In the genomic region with DNA sequence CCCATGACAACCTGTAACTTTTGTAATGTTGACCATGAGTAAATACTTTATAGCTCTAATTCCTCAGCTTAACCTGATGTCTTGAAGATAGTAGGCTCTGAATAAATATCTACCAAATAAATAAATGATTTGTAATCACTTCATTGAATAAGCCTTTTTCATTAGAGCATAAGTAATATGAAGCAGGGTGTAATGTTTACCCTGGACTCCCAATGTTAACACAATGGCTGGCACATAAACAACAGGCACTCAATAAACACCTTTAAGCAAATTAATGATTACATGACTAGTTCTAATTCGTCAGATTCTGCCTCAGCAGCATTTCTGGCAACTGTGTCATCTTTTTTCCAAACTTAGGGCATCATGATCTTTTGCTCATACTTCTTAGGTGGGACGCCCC, we compare ENCODE assay signal across 22 cellular contexts.
"Had no signal": no experiment of that assay in that cellular context is flagged by ENCODE, and none has a peak within 500 bp of the region (broad histone marks: within the 10 kb centered on the region; RNA-seq: fewer than 3 reads in every experiment).

No MANE protein-coding gene starts in this region.

- H3K27ac ChIP-seq: colonic mucosa, esophagus muscularis mucosa, neutrophil, parathyroid adenoma, right atrium auricular region, sigmoid colon, spleen, thoracic aorta, tibial nerve, upper lobe of right lung, uterus had no signal

- H3K79me2 ChIP-seq: parathyroid adenoma had no signal

- H3K36me3 ChIP-seq: colonic mucosa, esophagus muscularis mucosa, neutrophil, right atrium auricular region, sigmoid colon, spleen, thoracic aorta, tibial nerve, upper lobe of right lung, uterus had no signal

- H3K9me3 ChIP-seq: colonic mucosa, esophagus muscularis mucosa, mucosa of descending colon, neutrophil, right atrium auricular region, sigmoid colon, thoracic aorta, tibial nerve, upper lobe of right lung, uterus had no signal

- H3K4me3 ChIP-seq: colonic mucosa, esophagus muscularis mucosa, lung, mucosa of descending colon, right atrium auricular region, sigmoid colon, spleen, thoracic aorta, tibial nerve, upper lobe of right lung, uterus had no signal

- H2AFZ ChIP-seq: parathyroid adenoma had no signal

- H3K4me1 ChIP-seq: colonic mucosa, esophagus muscularis mucosa, parathyroid adenoma, right atrium auricular region, sigmoid colon, spleen, tibial nerve, upper lobe of right lung, uterus had no signal

- H3K9ac ChIP-seq: parathyroid adenoma had no signal

- H3K27me3 ChIP-seq: colonic mucosa, esophagus muscularis mucosa, neutrophil, right atrium auricular region, sigmoid colon, spleen, tibial nerve, upper lobe of right lung, uterus had no signal

- DNase-seq: colonic mucosa; dermis blood vessel endothelial cell; effector memory CD4-positive, alpha-beta T cell; foreskin melanocyte; hypothalamus; immature natural killer cell; islet precursor cell; kidney glomerular epithelial cell; mucosa of descending colon; naive B cell; sigmoid colon; spleen; stimulated activated naive B cell treated with anti-CD40 and anti-IgM and Interleukin-4, amounts not matched to agents 10 μg/mL and 1 μg/mL and 100 μg/mL, for 72 hours; upper lobe of right lung; uterus had no signal
